Comparison of ENCODE assay signal across 18 cellular contexts in the genomic region with DNA sequence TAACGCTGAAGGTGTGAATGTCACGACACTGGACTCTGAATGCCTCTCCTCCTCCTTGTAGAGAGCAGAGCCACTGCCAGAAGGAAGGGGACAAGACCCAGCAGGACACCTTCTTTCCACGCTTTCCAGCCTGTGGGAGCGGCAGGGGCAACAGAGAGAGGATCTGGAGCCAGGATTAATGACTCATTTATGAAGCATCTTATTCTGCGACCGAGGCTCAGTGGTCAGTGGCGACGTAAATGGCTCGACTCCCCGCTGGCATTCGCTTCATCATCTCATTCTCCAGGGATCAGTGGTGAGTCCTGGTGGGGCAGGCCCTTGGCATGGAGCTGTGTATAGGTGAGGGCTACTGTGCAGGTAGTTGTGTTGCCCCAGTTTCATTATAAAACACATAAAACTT. TPM values are rescaled to one million over a fixed set of nuclear protein-coding genes. Genes with fewer than 3 reads are reported as not detected.
DNase-seq lines count a peak whose midpoint lies in the region; ATAC-seq, FAIRE-seq and TF ChIP-seq lines count a peak whose summit lies in the region.
"Had no signal": no experiment of that assay in that cellular context is flagged by ENCODE, and none has a peak within 500 bp of the region (broad histone marks: within the 10 kb centered on the region; RNA-seq: fewer than 3 reads in every experiment).

No MANE protein-coding gene starts in this region.

- peaks cover 28% of the 10 kb centered on the region for H3K4me1 ChIP-seq in astrocyte (ENCODE audit: insufficient read depth, low read length)
- peaks cover 23% of the 10 kb centered on the region for H3K4me1 ChIP-seq in CD4-positive, alpha-beta memory T cell (ENCODE audit: insufficient read depth, low read length)

- no peaks in the 10 kb centered on the region for H3K27me3 ChIP-seq in astrocyte (ENCODE audit: insufficient read depth, low read length)
- H3K27me3 ChIP-seq in CD4-positive, alpha-beta memory T cell (ENCODE audit: insufficient read depth, low read length) = no peaks in the 10 kb centered on the region

- TF ChIP-seq CTCF in astrocyte (IDR thresholded peaks at IDR 0.05; ENCODE audit: insufficient read depth, low read depth, low read length) = no peak

- H3K27me3 Mint-ChIP-seq in astrocyte (ENCODE audit: low read depth, unreplicated experiment) = peaks cover 5% of the 10 kb centered on the region
- H3K27me3 Mint-ChIP-seq in CD4-positive, alpha-beta memory T cell = no peaks in the 10 kb centered on the region
- H3K27me3 Mint-ChIP-seq: natural killer cell treated with Interleukin-12 subunit alpha and Interleukin-12 subunit beta and Interleukin-15 and Interleukin-18, amount 100 ng/mL, for 72 hours had no signal

- peaks cover 4% of the 10 kb centered on the region for H4K20me1 ChIP-seq in astrocyte (ENCODE audit: insufficient read depth, low read length)

- H3K4me3 Mint-ChIP-seq in astrocyte (ENCODE audit: unreplicated experiment) = no peak overlapping the region
- H3K4me3 Mint-ChIP-seq in CD4-positive, alpha-beta memory T cell = peak overlapping the region in 1 of 8 donors; percentile 17
- H3K4me3 Mint-ChIP-seq: activated T-cell treated with anti-CD3 and anti-CD28 coated beads, Interleukin-2, amount 50 U/mL, for 72 hours; GM23338; natural killer cell treated with Interleukin-12 subunit alpha and Interleukin-12 subunit beta and Interleukin-15 and Interleukin-18, amount 100 ng/mL, for 72 hours had no signal

- peak; percentile 14; the same call in 1 of the 2 replicates for TF ChIP-seq RAD21 in Ishikawa (IDR thresholded peaks at IDR 0.05; ENCODE audit: low read depth)

- CTCF ChIA-PET in CD4-positive, alpha-beta memory T cell (lab: Charles Lee; ENCODE audit: partially characterized antibody) = no interaction called here

- peaks cover 12% of the 10 kb centered on the region for H3K36me3 Mint-ChIP-seq in astrocyte (ENCODE audit: low read depth, unreplicated experiment)
- peaks cover 52 to 55% of the 10 kb centered on the region in 2 donors for H3K36me3 Mint-ChIP-seq in CD4-positive, alpha-beta memory T cell

- no peaks in the 10 kb centered on the region for H3K9me3 Mint-ChIP-seq in astrocyte (ENCODE audit: unreplicated experiment)
- H3K9me3 Mint-ChIP-seq in CD4-positive, alpha-beta memory T cell = no peaks in the 10 kb centered on the region
- H3K9me3 Mint-ChIP-seq: activated T-cell treated with anti-CD3 and anti-CD28 coated beads, Interleukin-2, amount 50 U/mL, for 72 hours; GM23338; natural killer cell treated with Interleukin-12 subunit alpha and Interleukin-12 subunit beta and Interleukin-15 and Interleukin-18, amount 100 ng/mL, for 72 hours had no signal

- peak overlapping the region; percentile 56 for H3K4me2 ChIP-seq in astrocyte (ENCODE audit: low read length)
- H3K4me2 ChIP-seq: GM23338 had no signal

- peak; percentile 88; the same call in 1 of the 2 replicates for TF ChIP-seq EP300 in Ishikawa (IDR thresholded peaks at IDR 0.05; ENCODE audit: borderline replicate concordance)

- peak overlapping the region; percentile 9 for H3K9ac ChIP-seq in astrocyte (ENCODE audit: low read length)

- FAIRE-seq in astrocyte (lab: Jason Lieb, UNC) (no peak), urothelium cell line (lab: Jason Lieb, UNC) (no peak)
- FAIRE-seq: D721Med, islet of Langerhans, small intestine had no signal

- intact Hi-C loops in CD4-positive, alpha-beta memory T cell (cut with micrococcal nuclease) = no loop called here

- DNase-seq in astrocyte (ENCODE audit: low read depth) (peak; percentile 78), islet precursor cell (peak; percentile 82), urothelium cell line (ENCODE audit: low spot score) (peak; percentile 77), T1000 (lab: John Stamatoyannopoulos, UW) (no peak)
- no peak for DNase-seq in CD4-positive, alpha-beta memory T cell
- DNase-seq: activated T-cell treated with anti-CD3 and anti-CD28 coated beads, Interleukin-2, amount 50 U/mL, for 72 hours; cerebellar nuclear complex; NCI-H146; NCI-H69; SHP77; small intestine had no signal

- H3K79me2 ChIP-seq in astrocyte (ENCODE audit: insufficient read depth, low read length) = no peaks in the 10 kb centered on the region

- POLR2A ChIA-PET in CD4-positive, alpha-beta memory T cell (lab: Charles Lee; ENCODE audit: partially characterized antibody) = no interaction called here

- H3K27ac Mint-ChIP-seq in astrocyte (ENCODE audit: unreplicated experiment) = peak overlapping the region; percentile 82
- peak overlapping the region in 2 of 7 donors; percentile 17 to 42 for H3K27ac Mint-ChIP-seq in CD4-positive, alpha-beta memory T cell
- H3K27ac Mint-ChIP-seq: activated T-cell treated with anti-CD3 and anti-CD28 coated beads, Interleukin-2, amount 50 U/mL, for 72 hours; natural killer cell treated with Interleukin-12 subunit alpha and Interleukin-12 subunit beta and Interleukin-15 and Interleukin-18, amount 100 ng/mL, for 72 hours had no signal

- no peak overlapping the region for H3K4me3 ChIP-seq in astrocyte (ENCODE audit: insufficient read depth, low read depth, low read length)
- H3K4me3 ChIP-seq in CD4-positive, alpha-beta memory T cell (ENCODE audit: low read length in 2 of 2) = no peak overlapping the region
- H3K4me3 ChIP-seq: GM23338 had no signal

- ATAC-seq in HG03354 (IDR thresholded peaks at IDR 0.05; ENCODE audit: poor library complexity, severe bottlenecking, unreplicated experiment) = no peak
- ATAC-seq: activated CD4-positive, CD25-positive, alpha-beta regulatory T cell treated with anti-CD3 and anti-CD28 coated beads, Interleukin-2, amount 50 U/mL, for 24 hours; activated T-cell treated with anti-CD3 and anti-CD28 coated beads, Interleukin-2, amount 50 U/mL, for 72 hours; GM23338; natural killer cell treated with Interleukin-12 subunit alpha and Interleukin-12 subunit beta and Interleukin-15 and Interleukin-18, amount 100 ng/mL, for 72 hours had no signal

- H3K27ac ChIP-seq in astrocyte (ENCODE audit: low read depth, low read length) = no peak overlapping the region
- no peak overlapping the region for H3K27ac ChIP-seq in CD4-positive, alpha-beta memory T cell (ENCODE audit: low read depth, low read length)

- no peaks in the 10 kb centered on the region for H3K9me3 ChIP-seq in astrocyte (ENCODE audit: insufficient read depth, low read depth, low read length)
- H3K9me3 ChIP-seq in CD4-positive, alpha-beta memory T cell (ENCODE audit: control insufficient read depth in 1 of 2, low read length in 2 of 2) = no peaks in the 10 kb centered on the region

- no peaks in the 10 kb centered on the region for H3K36me3 ChIP-seq in astrocyte (ENCODE audit: insufficient read depth, low read length)
- H3K36me3 ChIP-seq in CD4-positive, alpha-beta memory T cell (ENCODE audit: insufficient read depth, low read length) = peaks cover 13% of the 10 kb centered on the region

- H2AFZ ChIP-seq in astrocyte (ENCODE audit: low read depth, low read length) = no peak overlapping the region
- H2AFZ ChIP-seq: GM23338 had no signal

- H3K4me1 Mint-ChIP-seq in astrocyte (ENCODE audit: low read depth, unreplicated experiment) = peaks cover 27% of the 10 kb centered on the region
- H3K4me1 Mint-ChIP-seq in CD4-positive, alpha-beta memory T cell = peaks cover 19 to 52% (median 30%) of the 10 kb centered on the region in 4 donors

TF ChIP-seq in Ishikawa, 13 proteins besides CTCF, POLR2A, EP300 and RAD21 (continues in another document):
- peak; percentile 85 for TF ChIP-seq TCF12 (IDR thresholded peaks at IDR 0.05; ENCODE audit: low read depth)
- TF ChIP-seq ZBTB7A (IDR thresholded peaks at IDR 0.05; ENCODE audit: low read depth) = no peak
- TF ChIP-seq, protein P1, sequence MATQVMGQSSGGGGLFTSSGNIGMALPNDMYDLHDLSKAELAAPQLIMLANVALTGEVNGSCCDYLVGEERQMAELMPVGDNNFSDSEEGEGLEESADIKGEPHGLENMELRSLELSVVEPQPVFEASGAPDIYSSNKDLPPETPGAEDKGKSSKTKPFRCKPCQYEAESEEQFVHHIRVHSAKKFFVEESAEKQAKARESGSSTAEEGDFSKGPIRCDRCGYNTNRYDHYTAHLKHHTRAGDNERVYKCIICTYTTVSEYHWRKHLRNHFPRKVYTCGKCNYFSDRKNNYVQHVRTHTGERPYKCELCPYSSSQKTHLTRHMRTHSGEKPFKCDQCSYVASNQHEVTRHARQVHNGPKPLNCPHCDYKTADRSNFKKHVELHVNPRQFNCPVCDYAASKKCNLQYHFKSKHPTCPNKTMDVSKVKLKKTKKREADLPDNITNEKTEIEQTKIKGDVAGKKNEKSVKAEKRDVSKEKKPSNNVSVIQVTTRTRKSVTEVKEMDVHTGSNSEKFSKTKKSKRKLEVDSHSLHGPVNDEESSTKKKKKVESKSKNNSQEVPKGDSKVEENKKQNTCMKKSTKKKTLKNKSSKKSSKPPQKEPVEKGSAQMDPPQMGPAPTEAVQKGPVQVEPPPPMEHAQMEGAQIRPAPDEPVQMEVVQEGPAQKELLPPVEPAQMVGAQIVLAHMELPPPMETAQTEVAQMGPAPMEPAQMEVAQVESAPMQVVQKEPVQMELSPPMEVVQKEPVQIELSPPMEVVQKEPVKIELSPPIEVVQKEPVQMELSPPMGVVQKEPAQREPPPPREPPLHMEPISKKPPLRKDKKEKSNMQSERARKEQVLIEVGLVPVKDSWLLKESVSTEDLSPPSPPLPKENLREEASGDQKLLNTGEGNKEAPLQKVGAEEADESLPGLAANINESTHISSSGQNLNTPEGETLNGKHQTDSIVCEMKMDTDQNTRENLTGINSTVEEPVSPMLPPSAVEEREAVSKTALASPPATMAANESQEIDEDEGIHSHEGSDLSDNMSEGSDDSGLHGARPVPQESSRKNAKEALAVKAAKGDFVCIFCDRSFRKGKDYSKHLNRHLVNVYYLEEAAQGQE (IDR thresholded peaks at IDR 0.05; ENCODE audit: low read depth) = no peak
- TF ChIP-seq FOXM1 (IDR thresholded peaks at IDR 0.05; ENCODE audit: borderline replicate concordance, low read depth) = peak; percentile 36; the same call in 1 of the 2 replicates
- no peak for TF ChIP-seq CREB1 (IDR thresholded peaks at IDR 0.05; ENCODE audit: low read depth)
- no peak for TF ChIP-seq YY1 (IDR thresholded peaks at IDR 0.05; ENCODE audit: low read depth)
- TF ChIP-seq, protein P2, sequence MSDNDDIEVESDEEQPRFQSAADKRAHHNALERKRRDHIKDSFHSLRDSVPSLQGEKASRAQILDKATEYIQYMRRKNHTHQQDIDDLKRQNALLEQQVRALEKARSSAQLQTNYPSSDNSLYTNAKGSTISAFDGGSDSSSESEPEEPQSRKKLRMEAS (IDR thresholded peaks at IDR 0.05) = peak; percentile 38
- peak; percentile 81 for TF ChIP-seq TEAD4 (IDR thresholded peaks at IDR 0.05)
- peak; percentile 90 for TF ChIP-seq NFIC (IDR thresholded peaks at IDR 0.05)
- no peak for TF ChIP-seq TAF1 (IDR thresholded peaks at IDR 0.05; ENCODE audit: low read depth)
- no peak for TF ChIP-seq EGR1 (IDR thresholded peaks at IDR 0.05)
- TF ChIP-seq CEBPB (IDR thresholded peaks at IDR 0.05) = no peak

RNA-seq across cellular contexts. Expression of a gene that starts 4.6 kb away (rescaled TPM):
- total RNA-seq in astrocyte = 5.8 and 6.9 TPM in 2 replicates
- total RNA-seq in CD4-positive, alpha-beta memory T cell = 10 to 100 TPM; 18.1 to 18.5 TPM
- polyA plus RNA-seq in CD4-positive, alpha-beta memory T cell = 1 to 10 TPM; 4.7 to 7.0 TPM

RNA-seq across cellular contexts. Expression of a gene that starts 22.2 kb away (rescaled TPM):
- 0.43 TPM in 1 of 2 replicates, not detected in the other for total RNA-seq in astrocyte
- total RNA-seq in CD4-positive, alpha-beta memory T cell = not detected
- not detected for polyA plus RNA-seq in CD4-positive, alpha-beta memory T cell
- total RNA-seq: GM23338 had no signal

Comparison
In these comparisons a context has a peak if more than half of its experiments do, and no peak if none do; other contexts are left out.
1. DNase-seq: peak in astrocyte (single experiment), islet precursor cell (single experiment) and urothelium cell line (single experiment); none in T1000 (single experiment) and CD4-positive, alpha-beta memory T cell (0 of 5).